ENCODE assay signal across 8 cellular contexts in genomic region chr17:50425682-50426471, GRCh38.
A peak's percentile ranks its signal among the peaks of the same experiment; 100 is the strongest.
DNase-seq lines count a peak whose midpoint lies in the region; ATAC-seq and TF ChIP-seq lines count a peak whose summit lies in the region.

TSS of gene ACSF2 (plus strand) at chr17:50426218. CDS start at chr17:50426262, 44 bp downstream.

- H3K4me3 ChIP-seq in HEK293 (ENCODE audit: low read depth, low read length) (peak within 1 kb of the TSS; percentile 72), muscle layer of duodenum (ENCODE audit: low read depth in 1 of 2, low read length in 2 of 2) (peak within 1 kb of the TSS; percentile 63 to 71)

- H3K9me3 ChIP-seq in HEK293 (ENCODE audit: control insufficient read depth, insufficient read depth, low read depth, low read length) (no peaks in the 10 kb centered on the region), muscle layer of duodenum (ENCODE audit: control insufficient read depth in 1 of 2, low read length in 2 of 2) (no peaks in the 10 kb centered on the region)

- CTCF ChIA-PET in HEK293 (lab: Yijun Ruan, JAX) = interaction anchor here (0.5 to 9.9 kb wide), 4 partner anchors 10 to 1540 kb away, joined by 3 to 71 read pairs (median 5); partner anchors contain the start of gene LRRC59

- H3K36me3 ChIP-seq in HEK293 (ENCODE audit: control insufficient read depth in 2 of 2, insufficient read depth in 1 of 2, low read length in 2 of 2) (peaks cover 0 to 5% of the 10 kb centered on the region in 2 experiments; a peak in 1 of 3 replicates), muscle layer of duodenum (ENCODE audit: control insufficient read depth in 1 of 2, insufficient read depth in 2 of 2, low read length in 2 of 2) (no peaks in the 10 kb centered on the region)

- no peak for TF ChIP-seq POLR2A in erythroblast (IDR thresholded peaks at IDR 0.05; ENCODE audit: low read length)

- DNase-seq in ELF-1 (ENCODE audit: low read depth, low spot score) (peak; percentile 34), NOMO-1 (lab: John Stamatoyannopoulos, UW; ENCODE audit: unreplicated experiment in 2 of 2) (peak; percentile 52 to 71), erythroblast (lab: John Stamatoyannopoulos, UW) (peak; percentile 71 to 79)
- DNase-seq in activated CD8-positive, alpha-beta memory T cell treated with anti-CD3 and anti-CD28 coated beads, Interleukin-2, amount 50 U/mL, for 48 hours = peak; percentile 86
- DNase-seq in stimulated activated CD8-positive, alpha-beta memory T cell treated with anti-CD3 and anti-CD28 coated beads, Interleukin-7, amount 100 ng/mL, for 4 hours (ENCODE audit: low read depth in 2 of 2) = peak; percentile 30 to 60

- no peak for TF ChIP-seq CTCF in HEK293 (tag by site-specific recombination; IDR thresholded peaks at IDR 0.05)

- H3K27ac ChIP-seq in HEK293 (ENCODE audit: extremely low read depth, low read depth, low read length) (peak within 1 kb of the TSS; percentile 71), muscle layer of duodenum (ENCODE audit: low read length) (peak within 1 kb of the TSS; percentile 74)

- POLR2A ChIA-PET in HEK293 (lab: Yijun Ruan, JAX) = interaction anchor here (0.5 to 1.5 kb wide), 12 partner anchors 10 to 265 kb away, joined by 3 to 11 read pairs (median 4); partner anchors contain the start of genes LRRC59 and RSAD1

- peaks cover 10% of the 10 kb centered on the region; the same call in 1 of the 2 replicates for H3K4me1 ChIP-seq in HEK293 (ENCODE audit: control insufficient read depth, insufficient read depth, low read length)
- peaks cover 10 to 26% of the 10 kb centered on the region in 2 donors for H3K4me1 ChIP-seq in muscle layer of duodenum (ENCODE audit: control insufficient read depth in 1 of 2, insufficient read depth in 2 of 2, low read length in 2 of 2)

- H3K27me3 ChIP-seq in muscle layer of duodenum (ENCODE audit: low read depth, low read length) = no peaks in the 10 kb centered on the region

- no peak for ATAC-seq in HG02938 (IDR thresholded peaks at IDR 0.05; ENCODE audit: unreplicated experiment)

TF ChIP-seq in HEK293, 187 proteins besides CTCF, POLR2A, EP300 and RAD21 (continues in another document):
- TF ChIP-seq KLF16 (tag by site-specific recombination; IDR thresholded peaks at IDR 0.05) (peak; percentile 62), ZNF660 (tag by site-specific recombination; IDR thresholded peaks at IDR 0.05) (0 out of 2 replicates have a peak, but pooled peaks have one; percentile 50), SP2 (tag by site-specific recombination; IDR thresholded peaks at IDR 0.05) (peak; percentile 77), ZNF335 (tag by site-specific recombination; conservative IDR thresholded peaks at IDR 0.05) (peak; percentile 68), SP7 (tag by site-specific recombination; IDR thresholded peaks at IDR 0.05) (0 out of 2 replicates have a peak, but pooled peaks have one; percentile 31), ZNF791 (tag by site-specific recombination; IDR thresholded peaks at IDR 0.05) (no peak), SP3 (tag by site-specific recombination; IDR thresholded peaks at IDR 0.05) (peak; percentile 89), KLF7 (tag by site-specific recombination; IDR thresholded peaks at IDR 0.05; ENCODE audit: borderline replicate concordance) (0 out of 2 replicates have a peak, but pooled peaks have one; percentile 53), KLF1 (tag by site-specific recombination; IDR thresholded peaks at IDR 0.05) (0 out of 2 replicates have a peak, but pooled peaks have one; percentile 48), ZNF658 (tag by site-specific recombination; IDR thresholded peaks at IDR 0.05) (no peak), ZBTB48 (tag by site-specific recombination; IDR thresholded peaks at IDR 0.05) (peak; percentile 38; the same call in 1 of the 2 replicates), ZNF776 (tag by site-specific recombination; IDR thresholded peaks at IDR 0.05; ENCODE audit: borderline replicate concordance) (no peak), GLIS1 (tag by site-specific recombination; IDR thresholded peaks at IDR 0.05) (peak; percentile 97), SETDB1 (IDR thresholded peaks at IDR 0.05; ENCODE audit: insufficient read length, low read length) (no peak), ZNF626 (tag by site-specific recombination; IDR thresholded peaks at IDR 0.05) (no peak), KLF8 (tag by site-specific recombination; IDR thresholded peaks at IDR 0.05) (peak; percentile 35; the same call in 1 of the 2 replicates), ZNF398 (tag by site-specific recombination; IDR thresholded peaks at IDR 0.05) (peak; percentile 45; the same call in 1 of the 2 replicates)
- TF ChIP-seq, protein P1, sequence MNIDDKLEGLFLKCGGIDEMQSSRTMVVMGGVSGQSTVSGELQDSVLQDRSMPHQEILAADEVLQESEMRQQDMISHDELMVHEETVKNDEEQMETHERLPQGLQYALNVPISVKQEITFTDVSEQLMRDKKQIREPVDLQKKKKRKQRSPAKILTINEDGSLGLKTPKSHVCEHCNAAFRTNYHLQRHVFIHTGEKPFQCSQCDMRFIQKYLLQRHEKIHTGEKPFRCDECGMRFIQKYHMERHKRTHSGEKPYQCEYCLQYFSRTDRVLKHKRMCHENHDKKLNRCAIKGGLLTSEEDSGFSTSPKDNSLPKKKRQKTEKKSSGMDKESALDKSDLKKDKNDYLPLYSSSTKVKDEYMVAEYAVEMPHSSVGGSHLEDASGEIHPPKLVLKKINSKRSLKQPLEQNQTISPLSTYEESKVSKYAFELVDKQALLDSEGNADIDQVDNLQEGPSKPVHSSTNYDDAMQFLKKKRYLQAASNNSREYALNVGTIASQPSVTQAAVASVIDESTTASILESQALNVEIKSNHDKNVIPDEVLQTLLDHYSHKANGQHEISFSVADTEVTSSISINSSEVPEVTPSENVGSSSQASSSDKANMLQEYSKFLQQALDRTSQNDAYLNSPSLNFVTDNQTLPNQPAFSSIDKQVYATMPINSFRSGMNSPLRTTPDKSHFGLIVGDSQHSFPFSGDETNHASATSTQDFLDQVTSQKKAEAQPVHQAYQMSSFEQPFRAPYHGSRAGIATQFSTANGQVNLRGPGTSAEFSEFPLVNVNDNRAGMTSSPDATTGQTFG (tag by site-specific recombination; IDR thresholded peaks at IDR 0.05; ENCODE audit: borderline replicate concordance) = no peak
- TF ChIP-seq, protein P2, sequence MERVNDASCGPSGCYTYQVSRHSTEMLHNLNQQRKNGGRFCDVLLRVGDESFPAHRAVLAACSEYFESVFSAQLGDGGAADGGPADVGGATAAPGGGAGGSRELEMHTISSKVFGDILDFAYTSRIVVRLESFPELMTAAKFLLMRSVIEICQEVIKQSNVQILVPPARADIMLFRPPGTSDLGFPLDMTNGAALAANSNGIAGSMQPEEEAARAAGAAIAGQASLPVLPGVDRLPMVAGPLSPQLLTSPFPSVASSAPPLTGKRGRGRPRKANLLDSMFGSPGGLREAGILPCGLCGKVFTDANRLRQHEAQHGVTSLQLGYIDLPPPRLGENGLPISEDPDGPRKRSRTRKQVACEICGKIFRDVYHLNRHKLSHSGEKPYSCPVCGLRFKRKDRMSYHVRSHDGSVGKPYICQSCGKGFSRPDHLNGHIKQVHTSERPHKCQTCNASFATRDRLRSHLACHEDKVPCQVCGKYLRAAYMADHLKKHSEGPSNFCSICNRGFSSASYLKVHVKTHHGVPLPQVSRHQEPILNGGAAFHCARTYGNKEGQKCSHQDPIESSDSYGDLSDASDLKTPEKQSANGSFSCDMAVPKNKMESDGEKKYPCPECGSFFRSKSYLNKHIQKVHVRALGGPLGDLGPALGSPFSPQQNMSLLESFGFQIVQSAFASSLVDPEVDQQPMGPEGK (tag by site-specific recombination; IDR thresholded peaks at IDR 0.05) = peak; percentile 79

Comparison
In these comparisons a context has a peak if more than half of its experiments do, and no peak if none do; other contexts are left out.
1. DNase-seq: peak in every context shown above with its lines; median percentile 86 in activated CD8-positive, alpha-beta memory T cell treated with anti-CD3 and anti-CD28 coated beads, Interleukin-2, amount 50 U/mL, for 48 hours; 75 in erythroblast; 62 in NOMO-1; 45 in stimulated activated CD8-positive, alpha-beta memory T cell treated with anti-CD3 and anti-CD28 coated beads, Interleukin-7, amount 100 ng/mL, for 4 hours; 34 in ELF-1.